ENCODE assay signal across 18 cellular contexts in genomic region chr3:125359700-125360099, GRCh38. TPM values are rescaled to one million over a fixed set of nuclear protein-coding genes. Genes with fewer than 3 reads are reported as not detected.
DNase-seq lines count a peak whose midpoint lies in the region; ATAC-seq and TF ChIP-seq lines count a peak whose summit lies in the region.
"Had no signal": no experiment of that assay in that cellular context is flagged by ENCODE, and none has a peak within 500 bp of the region (broad histone marks: within the 10 kb centered on the region; RNA-seq: fewer than 3 reads in every experiment).

No MANE protein-coding gene starts in this region.

- no peak for ATAC-seq in natural killer cell
- ATAC-seq in natural killer cell treated with Interleukin-12 subunit alpha and Interleukin-12 subunit beta and Interleukin-15 and Interleukin-18, amount 100 ng/mL, for 72 hours = no peak
- ATAC-seq in activated naive CD8-positive, alpha-beta T cell treated with anti-CD3 and anti-CD28 coated beads, Interleukin-2, amount 10 ng/mL, durations not matched to agents 7 days and 5 days (ENCODE audit: low read depth) = no peak
- no peak for ATAC-seq in HG03354 (IDR thresholded peaks at IDR 0.05; ENCODE audit: poor library complexity, severe bottlenecking, unreplicated experiment)
- ATAC-seq in GM21423 (IDR thresholded peaks at IDR 0.05; ENCODE audit: unreplicated experiment) = no peak

- no peaks in the 10 kb centered on the region for H3K9me3 Mint-ChIP-seq in natural killer cell
- no peaks in the 10 kb centered on the region for H3K9me3 Mint-ChIP-seq in natural killer cell treated with Interleukin-12 subunit alpha and Interleukin-12 subunit beta and Interleukin-15 and Interleukin-18, amount 100 ng/mL, for 72 hours
- H3K9me3 Mint-ChIP-seq in activated naive CD8-positive, alpha-beta T cell treated with anti-CD3 and anti-CD28 coated beads, Interleukin-2, amount 10 ng/mL, durations not matched to agents 7 days and 5 days = no peaks in the 10 kb centered on the region
- H3K9me3 Mint-ChIP-seq: nephron had no signal

- intact Hi-C loops in natural killer cell (cut with micrococcal nuclease) = no loop called here

- H3K36me3 ChIP-seq in BE2C = no peaks in the 10 kb centered on the region
- H3K36me3 ChIP-seq: thoracic aorta, WERI-Rb-1 had no signal

- H3K9me3 ChIP-seq in BE2C = no peaks in the 10 kb centered on the region
- H3K9me3 ChIP-seq: thoracic aorta had no signal

- H3K36me3 Mint-ChIP-seq in natural killer cell = no peaks in the 10 kb centered on the region
- no peaks in the 10 kb centered on the region for H3K36me3 Mint-ChIP-seq in natural killer cell treated with Interleukin-12 subunit alpha and Interleukin-12 subunit beta and Interleukin-15 and Interleukin-18, amount 100 ng/mL, for 72 hours
- H3K36me3 Mint-ChIP-seq in activated naive CD8-positive, alpha-beta T cell treated with anti-CD3 and anti-CD28 coated beads, Interleukin-2, amount 10 ng/mL, durations not matched to agents 7 days and 5 days = peaks cover 20% of the 10 kb centered on the region

- DNase-seq in natural killer cell (no peak), NAMALWA (ENCODE audit: low spot score) (peak; percentile 34), BE2C (no peak)
- DNase-seq in natural killer cell treated with Interleukin-12 subunit alpha and Interleukin-12 subunit beta and Interleukin-15 and Interleukin-18, amount 100 ng/mL, for 72 hours (ENCODE audit: low spot score) = no peak
- DNase-seq in activated naive CD8-positive, alpha-beta T cell treated with anti-CD3 and anti-CD28 coated beads, Interleukin-2, amount 10 ng/mL, durations not matched to agents 7 days and 5 days = no peak
- DNase-seq: activated gamma-delta T cell treated with Interleukin-2 at 50 U/mL for 16 hours; aorta; cerebellar nuclear complex; effector memory CD4-positive, alpha-beta T cell; head of caudate nucleus; NCI-H226; T-helper 1 cell; WERI-Rb-1 had no signal

- H3K27me3 Mint-ChIP-seq in natural killer cell (ENCODE audit: low read depth in 2 of 2) = no peaks in the 10 kb centered on the region
- no peaks in the 10 kb centered on the region for H3K27me3 Mint-ChIP-seq in natural killer cell treated with Interleukin-12 subunit alpha and Interleukin-12 subunit beta and Interleukin-15 and Interleukin-18, amount 100 ng/mL, for 72 hours
- H3K27me3 Mint-ChIP-seq in activated naive CD8-positive, alpha-beta T cell treated with anti-CD3 and anti-CD28 coated beads, Interleukin-2, amount 10 ng/mL, durations not matched to agents 7 days and 5 days = no peaks in the 10 kb centered on the region

- no peak overlapping the region for H3K4me3 Mint-ChIP-seq in natural killer cell
- H3K4me3 Mint-ChIP-seq in natural killer cell treated with Interleukin-12 subunit alpha and Interleukin-12 subunit beta and Interleukin-15 and Interleukin-18, amount 100 ng/mL, for 72 hours = no peak overlapping the region
- H3K4me3 Mint-ChIP-seq in activated naive CD8-positive, alpha-beta T cell treated with anti-CD3 and anti-CD28 coated beads, Interleukin-2, amount 10 ng/mL, durations not matched to agents 7 days and 5 days = no peak overlapping the region
- H3K4me3 Mint-ChIP-seq: nephron had no signal

- peaks cover 79 to 87% of the 10 kb centered on the region in 2 donors for H3K4me1 Mint-ChIP-seq in natural killer cell
- H3K4me1 Mint-ChIP-seq in natural killer cell treated with Interleukin-12 subunit alpha and Interleukin-12 subunit beta and Interleukin-15 and Interleukin-18, amount 100 ng/mL, for 72 hours (ENCODE audit: low read depth in 2 of 2) = peaks cover 53 to 63% of the 10 kb centered on the region in 2 donors
- peaks cover 39% of the 10 kb centered on the region for H3K4me1 Mint-ChIP-seq in activated naive CD8-positive, alpha-beta T cell treated with anti-CD3 and anti-CD28 coated beads, Interleukin-2, amount 10 ng/mL, durations not matched to agents 7 days and 5 days

- no peaks in the 10 kb centered on the region for H3K27me3 ChIP-seq in BE2C

- POLR2A ChIA-PET in activated naive CD8-positive, alpha-beta T cell treated with anti-CD3 and anti-CD28 coated beads, Interleukin-2, amount 10 ng/mL, durations not matched to agents 7 days and 5 days (lab: Charles Lee) = interaction anchor here (1.3 kb wide), 1 partner anchor 15 kb away, joined by 4 read pairs; the partner anchor contains the start of gene ZNF148

- H3K4me1 ChIP-seq in BE2C = peaks cover 8% of the 10 kb centered on the region

- TF ChIP-seq CTCF in natural killer cell (IDR thresholded peaks at IDR 0.05) (no peak), BE2C (IDR thresholded peaks at IDR 0.05; ENCODE audit: low read depth, low read length) (no peak)

- H3K27ac Mint-ChIP-seq in natural killer cell = peak overlapping the region; percentile 44 to 56
- H3K27ac Mint-ChIP-seq in natural killer cell treated with Interleukin-12 subunit alpha and Interleukin-12 subunit beta and Interleukin-15 and Interleukin-18, amount 100 ng/mL, for 72 hours = no peak overlapping the region
- H3K27ac Mint-ChIP-seq in activated naive CD8-positive, alpha-beta T cell treated with anti-CD3 and anti-CD28 coated beads, Interleukin-2, amount 10 ng/mL, durations not matched to agents 7 days and 5 days = peak overlapping the region; percentile 28
- H3K27ac Mint-ChIP-seq: nephron had no signal

- H3K4me3 ChIP-seq in BE2C (ENCODE audit: low read depth, low read length) = no peak overlapping the region
- H3K4me3 ChIP-seq: lung, thoracic aorta had no signal

RNA-seq across cellular contexts. Expression of gene ZNF148, which starts 15.4 kb away (rescaled TPM):
- 10 to 100 TPM; 61.1 to 72.5 (median 62.8) TPM for total RNA-seq in natural killer cell
- total RNA-seq in natural killer cell treated with Interleukin-12 subunit alpha and Interleukin-12 subunit beta and Interleukin-15 and Interleukin-18, amount 100 ng/mL, for 72 hours = 10 to 100 TPM; 40.9 to 51.8 TPM
- total RNA-seq in activated naive CD8-positive, alpha-beta T cell treated with anti-CD3 and anti-CD28 coated beads, Interleukin-2, amount 10 ng/mL, durations not matched to agents 7 days and 5 days = 10 to 100 TPM; 50.3 to 55.4 TPM
- 12.6 TPM for polyA plus RNA-seq in BE2C (2012; ENCODE audit: insufficient read depth, insufficient read length, low read depth)

Comparison
In these comparisons a context has a peak if more than half of its experiments do, and no peak if none do; other contexts are left out.
1. H3K27ac Mint-ChIP-seq: peak in natural killer cell (2 of 2) and activated naive CD8-positive, alpha-beta T cell treated with anti-CD3 and anti-CD28 coated beads, Interleukin-2, amount 10 ng/mL, durations not matched to agents 7 days and 5 days (single experiment); none in natural killer cell treated with Interleukin-12 subunit alpha and Interleukin-12 subunit beta and Interleukin-15 and Interleukin-18, amount 100 ng/mL, for 72 hours (0 of 2).